15 cellular contexts compared by ENCODE assay signal in genomic region chr12:56978397-56979138, GRCh38. TPM values are rescaled to one million over a fixed set of nuclear protein-coding genes. Genes with fewer than 3 reads are reported as not detected.
DNase-seq lines count a peak whose midpoint lies in the region; ATAC-seq and TF ChIP-seq lines count a peak whose summit lies in the region.
"Had no signal": no experiment of that assay in that cellular context is flagged by ENCODE, and none has a peak within 500 bp of the region (broad histone marks: within the 10 kb centered on the region; RNA-seq: fewer than 3 reads in every experiment).

No MANE protein-coding gene starts in this region.

- H3K27me3 Mint-ChIP-seq in stimulated activated naive CD8-positive, alpha-beta T cell treated with anti-CD3 and anti-CD28 coated beads, Interleukin-15, amount 100 ng/mL, for 72 hours, result no peaks in the 10 kb centered on the region
- no peaks in the 10 kb centered on the region for H3K27me3 Mint-ChIP-seq in neural crest cell (ENCODE audit: low read depth)
- H3K27me3 Mint-ChIP-seq: B cell; CD4-positive, alpha-beta T cell had no signal

- intact Hi-C loops in esophagus muscularis mucosa (cut with DNase I), result no loop called here
- intact Hi-C loops in thyroid gland (cut with DNase I), result no loop called here

- no peak for TF ChIP-seq CTCF in esophagus muscularis mucosa (IDR thresholded peaks at IDR 0.05)
- TF ChIP-seq CTCF in neural crest cell (conservative IDR thresholded peaks at IDR 0.05), result no peak
- no peak for TF ChIP-seq CTCF in thyroid gland (IDR thresholded peaks at IDR 0.05)

- H3K27ac Mint-ChIP-seq in stimulated activated naive CD8-positive, alpha-beta T cell treated with anti-CD3 and anti-CD28 coated beads, Interleukin-15, amount 100 ng/mL, for 72 hours, result no peak overlapping the region
- peak overlapping the region; percentile 12 for H3K27ac Mint-ChIP-seq in neural crest cell (ENCODE audit: unreplicated experiment)
- H3K27ac Mint-ChIP-seq in stimulated activated effector memory CD8-positive, alpha-beta T cell treated with anti-CD3 and anti-CD28 coated beads, Interleukin-12 subunit alpha, Interleukin-12 subunit beta, amount 100 ng/mL, for 72 hours, result no peak overlapping the region
- H3K27ac Mint-ChIP-seq: B cell; CD4-positive, alpha-beta T cell had no signal

- H3K9me3 ChIP-seq in esophagus muscularis mucosa (no peaks in the 10 kb centered on the region), thyroid gland (no peaks in the 10 kb centered on the region)
- H3K9me3 ChIP-seq: HAP-1 had no signal

- H3K4me1 ChIP-seq in esophagus muscularis mucosa (no peaks in the 10 kb centered on the region), thyroid gland (no peaks in the 10 kb centered on the region)

- no peaks in the 10 kb centered on the region for H3K36me3 Mint-ChIP-seq in neural crest cell (ENCODE audit: low read depth)
- no peaks in the 10 kb centered on the region for H3K36me3 Mint-ChIP-seq in stimulated activated effector memory CD8-positive, alpha-beta T cell treated with anti-CD3 and anti-CD28 coated beads, Interleukin-12 subunit alpha, Interleukin-12 subunit beta, amount 100 ng/mL, for 72 hours

- WGBS in esophagus muscularis mucosa, result 94% methylated on average over 3 of the region's 3 CpGs
- 87 to 89% methylated on average over 3 of the region's 3 CpGs for WGBS in thyroid gland, 2 donors

- H3K27me3 ChIP-seq in esophagus muscularis mucosa (no peaks in the 10 kb centered on the region), thyroid gland (no peaks in the 10 kb centered on the region)

- peak; percentile 28 for ATAC-seq in stimulated activated naive CD8-positive, alpha-beta T cell treated with anti-CD3 and anti-CD28 coated beads, Interleukin-15, Interleukin-2, amounts not matched to agents 100 U/mL and 50 U/mL, for 24 hours
- ATAC-seq in stimulated activated naive CD8-positive, alpha-beta T cell treated with anti-CD3 and anti-CD28 coated beads, Interleukin-15, amount 100 ng/mL, for 72 hours, result no peak
- ATAC-seq in stimulated activated effector memory CD8-positive, alpha-beta T cell treated with anti-CD3 and anti-CD28 coated beads, Interleukin-12 subunit alpha, Interleukin-12 subunit beta, amount 100 ng/mL, for 72 hours, result no peak

- no peak for DNase-seq in stimulated activated naive CD8-positive, alpha-beta T cell treated with anti-CD3 and anti-CD28 coated beads, Interleukin-15, Interleukin-2, amounts not matched to agents 100 U/mL and 50 U/mL, for 24 hours
- DNase-seq in stimulated activated naive CD8-positive, alpha-beta T cell treated with anti-CD3 and anti-CD28 coated beads, Interleukin-15, amount 100 ng/mL, for 72 hours, result no peak
- DNase-seq in esophagus muscularis mucosa (ENCODE audit: extremely low spot score) (peak; percentile 78), neural crest cell (ENCODE audit: low read depth, low spot score) (no peak), thyroid gland (no peak), DMS53 (lab: John Stamatoyannopoulos, UW) (no peak)
- DNase-seq in stimulated activated effector memory CD8-positive, alpha-beta T cell treated with anti-CD3 and anti-CD28 coated beads, Interleukin-12 subunit alpha, Interleukin-12 subunit beta, amount 100 ng/mL, for 72 hours (ENCODE audit: low spot score in 2 of 2), result no peak
- DNase-seq: C1 segment of cervical spinal cord; CD4-positive, alpha-beta T cell; DMS79 treated with DMSO at 0.1 percent for 48 hours; EL; IMR-90 had no signal

- H3K27ac ChIP-seq in esophagus muscularis mucosa (replicated peaks in 1 of 4) (no peak overlapping the region), thyroid gland (no peak overlapping the region)

- H3K4me1 Mint-ChIP-seq in stimulated activated naive CD8-positive, alpha-beta T cell treated with anti-CD3 and anti-CD28 coated beads, Interleukin-15, amount 100 ng/mL, for 72 hours, result no peaks in the 10 kb centered on the region
- no peaks in the 10 kb centered on the region for H3K4me1 Mint-ChIP-seq in neural crest cell
- H3K4me1 Mint-ChIP-seq in stimulated activated effector memory CD8-positive, alpha-beta T cell treated with anti-CD3 and anti-CD28 coated beads, Interleukin-12 subunit alpha, Interleukin-12 subunit beta, amount 100 ng/mL, for 72 hours, result no peaks in the 10 kb centered on the region
- H3K4me1 Mint-ChIP-seq: B cell had no signal

- no peak for TF ChIP-seq EP300 in esophagus muscularis mucosa (IDR thresholded peaks at IDR 0.05)

- no peak overlapping the region for H3K4me3 ChIP-seq in esophagus muscularis mucosa
- H3K4me3 ChIP-seq in thyroid gland (replicated peaks in 1 of 3), result no peak overlapping the region
- H3K4me3 ChIP-seq: HAP-1 had no signal

- H3K36me3 ChIP-seq in esophagus muscularis mucosa (no peaks in the 10 kb centered on the region), thyroid gland (no peaks in the 10 kb centered on the region)
- H3K36me3 ChIP-seq: HAP-1 had no signal

- H3K4me3 Mint-ChIP-seq in stimulated activated naive CD8-positive, alpha-beta T cell treated with anti-CD3 and anti-CD28 coated beads, Interleukin-15, amount 100 ng/mL, for 72 hours, result no peak overlapping the region
- H3K4me3 Mint-ChIP-seq in neural crest cell, result no peak overlapping the region
- no peak overlapping the region for H3K4me3 Mint-ChIP-seq in stimulated activated effector memory CD8-positive, alpha-beta T cell treated with anti-CD3 and anti-CD28 coated beads, Interleukin-12 subunit alpha, Interleukin-12 subunit beta, amount 100 ng/mL, for 72 hours
- H3K4me3 Mint-ChIP-seq: B cell; CD4-positive, alpha-beta T cell had no signal

- no peaks in the 10 kb centered on the region for H3K9me3 Mint-ChIP-seq in stimulated activated naive CD8-positive, alpha-beta T cell treated with anti-CD3 and anti-CD28 coated beads, Interleukin-15, amount 100 ng/mL, for 72 hours
- no peaks in the 10 kb centered on the region for H3K9me3 Mint-ChIP-seq in neural crest cell
- H3K9me3 Mint-ChIP-seq in stimulated activated effector memory CD8-positive, alpha-beta T cell treated with anti-CD3 and anti-CD28 coated beads, Interleukin-12 subunit alpha, Interleukin-12 subunit beta, amount 100 ng/mL, for 72 hours, result no peaks in the 10 kb centered on the region
- H3K9me3 Mint-ChIP-seq: CD4-positive, alpha-beta T cell had no signal

- TF ChIP-seq POLR2A in esophagus muscularis mucosa (IDR thresholded peaks at IDR 0.05; ENCODE audit: low read depth) (no peak), thyroid gland (IDR thresholded peaks at IDR 0.05) (no peak)

RNA-seq across cellular contexts. Expression of gene RDH16, which starts 21.2 kb away (rescaled TPM):
- under 1 TPM in 3 of 4 donors, not detected in 1; 0.17 to 0.69 (median 0.42) TPM for total RNA-seq in esophagus muscularis mucosa
- total RNA-seq in neural crest cell, result 0.34 and 0.44 TPM in 2 replicates
- 1 to 10 TPM in 1 of 4 donors, under 1 TPM in 1, not detected in 2; 0.22 to 1.3 TPM for total RNA-seq in thyroid gland
- total RNA-seq: IMR-90 had no signal

RNA-seq across cellular contexts. Expression of gene ZBTB39, which starts 27.8 kb away (rescaled TPM):
- total RNA-seq in esophagus muscularis mucosa (1 to 10 TPM; 5.0 to 9.1 (median 7.1) TPM), neural crest cell (27.9 and 28.6 TPM in 2 replicates), thyroid gland (1 to 10 TPM; 4.5 to 8.5 (median 7.4) TPM)

RNA-seq across cellular contexts. Expression of gene TAC3, which starts 37.8 kb away (rescaled TPM):
- total RNA-seq in esophagus muscularis mucosa (not detected), neural crest cell (0.51 TPM in 1 of 2 replicates, not detected in the other), thyroid gland (not detected)
- total RNA-seq: B cell; CD4-positive, alpha-beta T cell; IMR-90 had no signal

RNA-seq across cellular contexts. Expression of gene SDR9C7, which starts 44.4 kb away (rescaled TPM):
- total RNA-seq in esophagus muscularis mucosa, result under 1 TPM in 2 of 4 donors, not detected in 2; 0.40 to 0.42 TPM
- total RNA-seq in neural crest cell, result not detected in 2 replicates
- not detected for total RNA-seq in thyroid gland
- total RNA-seq: B cell; CD4-positive, alpha-beta T cell; H1; IMR-90 had no signal
